8 cellular contexts compared by ENCODE assay signal in the genomic region with DNA sequence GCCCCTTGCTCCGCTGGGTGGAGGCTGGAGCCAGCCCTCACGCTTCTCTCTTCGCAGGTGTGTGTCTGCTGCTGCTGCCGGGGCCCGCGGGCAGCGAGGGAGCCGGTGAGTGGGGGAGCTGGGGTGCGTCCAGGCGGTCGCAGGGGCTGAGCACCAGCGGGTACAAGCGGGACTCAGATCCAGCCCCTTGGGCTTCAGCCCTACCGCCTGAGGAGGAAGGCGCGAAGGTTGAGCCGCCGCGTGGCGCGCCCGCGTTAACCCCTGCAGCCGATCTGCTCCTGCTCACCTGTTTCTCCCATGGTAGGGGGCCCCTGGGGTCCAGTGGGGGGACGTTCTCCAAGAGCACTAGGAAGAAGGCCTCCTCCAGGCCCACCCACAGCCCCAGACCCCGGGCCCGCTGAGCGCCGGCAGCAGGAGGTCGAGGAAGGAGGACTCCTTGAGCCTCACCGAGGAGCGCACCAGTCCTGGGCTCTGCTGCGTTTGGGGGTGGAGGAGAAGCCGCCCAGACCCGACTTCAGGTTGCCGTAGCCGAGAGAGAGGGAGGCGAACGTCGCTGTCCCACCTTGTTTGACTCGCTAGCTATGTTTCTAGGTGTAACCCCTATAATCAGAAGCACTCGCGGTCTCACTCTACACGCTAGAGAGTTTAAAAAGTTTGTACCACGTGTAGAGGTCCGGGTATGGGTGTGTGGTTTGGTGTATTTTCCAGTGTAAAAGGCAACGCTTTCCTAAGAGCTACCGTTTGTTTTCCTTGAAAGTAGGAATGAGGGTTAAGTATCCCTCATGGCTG. TPM values are rescaled to one million over a fixed set of nuclear protein-coding genes. Genes with fewer than 3 reads are reported as not detected.
DNase-seq lines count a peak whose midpoint lies in the region; ATAC-seq, FAIRE-seq and TF ChIP-seq lines count a peak whose summit lies in the region.

No MANE protein-coding gene starts in this region.

- peaks cover 6 to 9% of the 10 kb centered on the region in 2 donors for H3K36me3 Mint-ChIP-seq in CD14-positive monocyte
- H3K36me3 Mint-ChIP-seq in activated CD8-positive, alpha-beta T cell treated with anti-CD3 and anti-CD28 coated beads for 36 hours (ENCODE audit: low read depth) = no peaks in the 10 kb centered on the region

- 5 to 6% methylated on average over 46 to 48 of the region's 48 CpGs for WGBS in pancreas, 2 donors

- POLR2A ChIA-PET in activated CD8-positive, alpha-beta T cell treated with anti-CD3 and anti-CD28 coated beads for 36 hours (lab: Charles Lee) = no interaction called here

- peaks cover 0 to 6% (median 0%) of the 10 kb centered on the region in 7 donors for H3K9me3 Mint-ChIP-seq in CD14-positive monocyte
- H3K9me3 Mint-ChIP-seq in activated CD8-positive, alpha-beta T cell treated with anti-CD3 and anti-CD28 coated beads for 36 hours = no peaks in the 10 kb centered on the region

- H3K4me3 Mint-ChIP-seq in CD14-positive monocyte = peak overlapping the region; percentile 87 to 96
- peak overlapping the region; percentile 74 for H3K4me3 Mint-ChIP-seq in activated CD8-positive, alpha-beta T cell treated with anti-CD3 and anti-CD28 coated beads for 36 hours

- peaks cover 19% of the 10 kb centered on the region for H3K4me1 Mint-ChIP-seq in CD14-positive monocyte
- peaks cover 13% of the 10 kb centered on the region for H3K4me1 Mint-ChIP-seq in activated CD8-positive, alpha-beta T cell treated with anti-CD3 and anti-CD28 coated beads for 36 hours (ENCODE audit: low read depth)

- H3K36me3 ChIP-seq in pancreas = no peaks in the 10 kb centered on the region

- CTCF ChIA-PET in activated CD8-positive, alpha-beta T cell treated with anti-CD3 and anti-CD28 coated beads for 36 hours (lab: Charles Lee) = interaction anchor here (1.3 kb wide), 1 partner anchor 36 kb away, joined by 3 read pairs; no protein-coding TSS in a partner anchor

- ATAC-seq in GM19328 (IDR thresholded peaks at IDR 0.05; ENCODE audit: unreplicated experiment) (peak; percentile 26), HG03196 (IDR thresholded peaks at IDR 0.05; ENCODE audit: unreplicated experiment) (peak; percentile 26), pancreas (peak; percentile 47 to 71 (median 64))
- ATAC-seq in activated CD8-positive, alpha-beta T cell treated with anti-CD3 and anti-CD28 coated beads for 36 hours = peak; percentile 41

- H3K27ac Mint-ChIP-seq in CD14-positive monocyte = no peak overlapping the region
- no peak overlapping the region for H3K27ac Mint-ChIP-seq in activated CD8-positive, alpha-beta T cell treated with anti-CD3 and anti-CD28 coated beads for 36 hours

- no peak for DNase-seq in CD14-positive monocyte (ENCODE audit: low spot score)
- peak; percentile 22 for DNase-seq in activated CD8-positive, alpha-beta T cell treated with anti-CD3 and anti-CD28 coated beads for 36 hours
- no peak for DNase-seq in fibroblast of villous mesenchyme (ENCODE audit: low read depth)
- DNase-seq in pancreas = peak in 5 of 6 donors; percentile 14 to 73 (median 37)
- no peak for DNase-seq in occipital lobe (lab: John Stamatoyannopoulos, UW)
- no peak for DNase-seq in AML-193 (lab: John Stamatoyannopoulos, UW)

- peaks cover 0 to 3% (median 0%) of the 10 kb centered on the region in 4 donors for H3K27me3 ChIP-seq in pancreas

- no peak overlapping the region for H3K27ac ChIP-seq in pancreas

- H3K4me3 ChIP-seq in fibroblast of villous mesenchyme (ENCODE audit: low read depth, low read length) (peak overlapping the region; percentile 59), pancreas (peak overlapping the region; percentile 48 to 88 (median 67))

- peaks cover 41 to 48% (median 41%) of the 10 kb centered on the region in 3 donors for H3K27me3 Mint-ChIP-seq in CD14-positive monocyte (ENCODE audit: low read depth in 3 of 3)
- peaks cover 44% of the 10 kb centered on the region for H3K27me3 Mint-ChIP-seq in activated CD8-positive, alpha-beta T cell treated with anti-CD3 and anti-CD28 coated beads for 36 hours

- intact Hi-C loops in CD14-positive monocyte (cut with micrococcal nuclease) = no loop called here
- intact Hi-C loops in activated CD8-positive, alpha-beta T cell treated with anti-CD3 and anti-CD28 coated beads for 36 hours (cut with micrococcal nuclease) = no loop called here
- intact Hi-C loops in pancreas (cut with DNase I) = no loop called here

- H3K9me3 ChIP-seq in pancreas = no peaks in the 10 kb centered on the region

- no peaks in the 10 kb centered on the region for H3K4me1 ChIP-seq in pancreas

- no peak for FAIRE-seq in pancreas (lab: Jason Lieb, UNC)

- TF ChIP-seq CTCF in CD14-positive monocyte (IDR thresholded peaks at IDR 0.05) = no peak
- TF ChIP-seq CTCF in activated CD8-positive, alpha-beta T cell treated with anti-CD3 and anti-CD28 coated beads for 36 hours (IDR thresholded peaks at IDR 0.05) = no peak
- TF ChIP-seq CTCF in fibroblast of villous mesenchyme (IDR thresholded peaks at IDR 0.05; ENCODE audit: insufficient read depth, low read depth, low read length) = no peak
- no peak for TF ChIP-seq CTCF in pancreas (IDR thresholded peaks at IDR 0.05)

RNA-seq across cellular contexts. Expression of a gene that starts 0.8 kb away (rescaled TPM):
- polyA plus RNA-seq in CD14-positive monocyte = 1 to 10 TPM in 1 of 2 donors, under 1 TPM in 1; 0.87 to 2.0 TPM
- total RNA-seq in activated CD8-positive, alpha-beta T cell treated with anti-CD3 and anti-CD28 coated beads for 36 hours = 1 to 10 TPM; 5.8 TPM
- under 0.01 and 9.0 TPM in 2 replicates for total RNA-seq in fibroblast of villous mesenchyme
- 10 to 100 TPM in 1 of 6 donors, 1 to 10 TPM in 5; 2.0 to 28.5 (median 4.0) TPM for total RNA-seq in pancreas
- polyA plus RNA-seq in pancreas = 1 to 10 TPM; 8.5 TPM
- total RNA-seq in occipital lobe = 39.1 TPM

Comparison
In these comparisons a context has a peak if more than half of its experiments do, and no peak if none do; other contexts are left out.
1. DNase-seq: peak in activated CD8-positive, alpha-beta T cell treated with anti-CD3 and anti-CD28 coated beads for 36 hours (single experiment) and pancreas (5 of 6); none in CD14-positive monocyte (single experiment), fibroblast of villous mesenchyme (single experiment), occipital lobe (single experiment) and AML-193 (0 of 2).
2. Peak in every context shown above with its lines, with median percentiles within 50 percentile points of each other: ATAC-seq.